Comparison of ENCODE assay signal across 16 cellular contexts in genomic region chrX:69102805-69103204, GRCh38.
A peak's percentile ranks its signal among the peaks of the same experiment; 100 is the strongest.
DNase-seq lines count a peak whose midpoint lies in the region; TF ChIP-seq lines count a peak whose summit lies in the region.
"Had no signal": no experiment of that assay in that cellular context is flagged by ENCODE, and none has a peak within 500 bp of the region (broad histone marks: within the 10 kb centered on the region; RNA-seq: fewer than 3 reads in every experiment).

No MANE protein-coding gene starts in this region.

- no peak for TF ChIP-seq CTCF in choroid plexus epithelial cell (conservative IDR thresholded peaks at IDR 0.05; ENCODE audit: low read depth, low read length)
- no peak for TF ChIP-seq CTCF in nephron progenitor cell (IDR thresholded peaks at IDR 0.05)
- TF ChIP-seq CTCF in type B pancreatic cell (conservative IDR thresholded peaks at IDR 0.05) = no peak

- H3K27me3 Mint-ChIP-seq in activated naive CD4-positive, alpha-beta T cell treated with anti-CD3 and anti-CD28 coated beads, Interleukin-2, amount 50 U/mL, for 24 hours = no peaks in the 10 kb centered on the region
- H3K27me3 Mint-ChIP-seq in nephron progenitor cell (ENCODE audit: low read depth, poor library complexity) (peaks cover 7% of the 10 kb centered on the region), type B pancreatic cell (no peaks in the 10 kb centered on the region)

- no peaks in the 10 kb centered on the region for H3K9me3 Mint-ChIP-seq in activated naive CD4-positive, alpha-beta T cell treated with anti-CD3 and anti-CD28 coated beads, Interleukin-2, amount 50 U/mL, for 24 hours
- H3K9me3 Mint-ChIP-seq in nephron progenitor cell (peaks cover 57% of the 10 kb centered on the region), type B pancreatic cell (no peaks in the 10 kb centered on the region)
- H3K9me3 Mint-ChIP-seq: CD8-positive, alpha-beta memory T cell had no signal

- H3K36me3 Mint-ChIP-seq in activated naive CD4-positive, alpha-beta T cell treated with anti-CD3 and anti-CD28 coated beads, Interleukin-2, amount 50 U/mL, for 24 hours = no peaks in the 10 kb centered on the region
- H3K36me3 Mint-ChIP-seq in nephron progenitor cell (ENCODE audit: low read depth) = no peaks in the 10 kb centered on the region
- no peaks in the 10 kb centered on the region for H3K36me3 Mint-ChIP-seq in type B pancreatic cell
- H3K36me3 Mint-ChIP-seq: CD8-positive, alpha-beta memory T cell had no signal

- no peak for DNase-seq in activated naive CD4-positive, alpha-beta T cell (lab: John Stamatoyannopoulos, UW)
- DNase-seq in choroid plexus epithelial cell (ENCODE audit: low read depth) (peak; percentile 9), nephron progenitor cell (no peak), type B pancreatic cell (ENCODE audit: extremely low spot score, unreplicated experiment) (no peak), RKO (ENCODE audit: low spot score) (no peak), GM03348 (ENCODE audit: low spot score) (no peak), NCI-H82 treated with DMSO at 0.1 percent for 48 hours (lab: John Stamatoyannopoulos, UW; ENCODE audit: unreplicated experiment) (no peak)
- DNase-seq: 8988T; CD8-positive, alpha-beta memory T cell; GDM1; Karpas-422; NCI-H1417; NCI-H187 treated with DMSO at 0.1 percent for 48 hours had no signal

- H3K4me3 Mint-ChIP-seq in activated naive CD4-positive, alpha-beta T cell treated with anti-CD3 and anti-CD28 coated beads, Interleukin-2, amount 50 U/mL, for 24 hours = no peak overlapping the region
- no peak overlapping the region for H3K4me3 Mint-ChIP-seq in nephron progenitor cell
- H3K4me3 Mint-ChIP-seq in type B pancreatic cell = peak overlapping the region; percentile 10
- H3K4me3 Mint-ChIP-seq: CD8-positive, alpha-beta memory T cell had no signal

- peak overlapping the region; percentile 25 for H3K27ac Mint-ChIP-seq in activated naive CD4-positive, alpha-beta T cell treated with anti-CD3 and anti-CD28 coated beads, Interleukin-2, amount 50 U/mL, for 24 hours
- H3K27ac Mint-ChIP-seq in nephron progenitor cell (peak overlapping the region; percentile 41), type B pancreatic cell (peak overlapping the region; percentile 57)
- H3K27ac Mint-ChIP-seq: CD8-positive, alpha-beta memory T cell had no signal

- no peak overlapping the region for H3K4me3 ChIP-seq in choroid plexus epithelial cell (ENCODE audit: low read depth, low read length)
- H3K4me3 ChIP-seq: PC-9, SJSA1 had no signal

- no peaks in the 10 kb centered on the region for H3K4me1 Mint-ChIP-seq in activated naive CD4-positive, alpha-beta T cell treated with anti-CD3 and anti-CD28 coated beads, Interleukin-2, amount 50 U/mL, for 24 hours
- peaks cover 65% of the 10 kb centered on the region for H3K4me1 Mint-ChIP-seq in nephron progenitor cell
- peaks cover 31% of the 10 kb centered on the region for H3K4me1 Mint-ChIP-seq in type B pancreatic cell (ENCODE audit: unreplicated experiment)
- H3K4me1 Mint-ChIP-seq: CD8-positive, alpha-beta memory T cell had no signal
